ENCODE assay signal across 8 cellular contexts in the genomic region with DNA sequence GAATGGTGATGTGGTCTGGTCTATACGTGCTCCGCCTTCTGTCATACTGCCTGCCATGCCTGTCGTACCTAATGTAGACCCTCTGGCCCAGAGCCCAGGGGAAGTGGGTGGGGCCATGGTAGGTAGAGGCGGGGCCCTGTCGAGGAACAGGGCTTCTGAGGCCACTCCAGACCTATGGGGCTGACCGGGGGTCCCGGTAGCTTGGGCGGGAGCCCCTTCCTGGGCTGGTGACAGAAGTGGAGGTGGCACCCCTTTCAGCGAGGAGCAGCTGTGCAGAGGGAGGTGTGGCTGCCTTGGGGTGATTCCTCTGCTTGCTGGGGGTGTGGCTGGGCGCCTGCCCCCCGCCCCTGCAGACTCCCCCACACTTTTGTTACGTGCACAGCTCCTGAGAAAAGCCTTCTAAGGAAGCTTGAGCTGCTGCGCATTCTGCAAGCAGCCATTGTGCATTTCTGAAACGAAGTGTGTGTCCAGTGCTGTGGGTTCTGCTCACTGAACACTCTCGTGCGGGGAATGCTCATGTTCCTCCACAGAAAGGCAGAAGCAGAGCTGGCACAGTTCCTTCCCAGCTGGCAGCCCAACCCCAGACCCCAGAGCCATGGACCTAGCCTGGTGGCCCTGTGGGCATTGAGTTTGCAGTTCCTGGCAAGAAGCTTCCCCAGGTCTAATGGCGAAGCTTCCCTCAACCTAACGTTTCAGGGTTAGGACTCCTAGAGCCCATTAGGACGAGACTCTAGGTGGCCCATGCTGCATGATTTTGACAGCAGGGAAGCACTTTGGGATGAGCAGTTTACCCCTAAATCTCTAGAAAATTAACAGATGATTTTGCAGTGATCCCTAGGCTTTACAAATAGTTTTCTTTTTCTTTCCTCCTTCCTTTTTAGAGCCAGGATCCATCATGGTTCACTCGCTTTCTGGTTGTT.
A peak's percentile ranks its signal among the peaks of the same experiment; 100 is the strongest.
DNase-seq lines count a peak whose midpoint lies in the region; ATAC-seq and TF ChIP-seq lines count a peak whose summit lies in the region.

No MANE protein-coding gene starts in this region.

- no peaks in the 10 kb centered on the region for H3K36me3 Mint-ChIP-seq in activated T-cell treated with anti-CD3 and anti-CD28 coated beads, Interleukin-2, amount 50 U/mL, for 24 hours (ENCODE audit: low read depth)
- no peaks in the 10 kb centered on the region for H3K36me3 Mint-ChIP-seq in immature natural killer cell

- H3K27ac Mint-ChIP-seq in activated T-cell treated with anti-CD3 and anti-CD28 coated beads, Interleukin-2, amount 50 U/mL, for 24 hours: no peak overlapping the region
- H3K27ac Mint-ChIP-seq in immature natural killer cell: peak overlapping the region in 4 of 6 donors; percentile 14 to 67 (median 36)

- H3K4me3 ChIP-seq in heart right ventricle: peak overlapping the region in 9 of 10 donors; percentile 8 to 50 (median 46)
- H3K4me3 ChIP-seq in upper lobe of right lung: peak overlapping the region; percentile 25

- H3K36me3 ChIP-seq in heart right ventricle: no peaks in the 10 kb centered on the region
- H3K36me3 ChIP-seq in upper lobe of right lung: no peaks in the 10 kb centered on the region

- peaks cover 26% of the 10 kb centered on the region for H3K4me1 Mint-ChIP-seq in activated T-cell treated with anti-CD3 and anti-CD28 coated beads, Interleukin-2, amount 50 U/mL, for 24 hours (ENCODE audit: low read depth)
- peaks cover 35 to 46% of the 10 kb centered on the region in 2 donors for H3K4me1 Mint-ChIP-seq in immature natural killer cell

- H3K27me3 ChIP-seq in heart right ventricle: no peaks in the 10 kb centered on the region
- H3K27me3 ChIP-seq in upper lobe of right lung: no peaks in the 10 kb centered on the region

- H3K4me1 ChIP-seq in heart right ventricle: peaks cover 5 to 56% (median 41%) of the 10 kb centered on the region in 9 donors
- peaks cover 38% of the 10 kb centered on the region for H3K4me1 ChIP-seq in upper lobe of right lung

- H3K9me3 Mint-ChIP-seq in activated T-cell treated with anti-CD3 and anti-CD28 coated beads, Interleukin-2, amount 50 U/mL, for 24 hours: no peaks in the 10 kb centered on the region
- H3K9me3 Mint-ChIP-seq in immature natural killer cell: no peaks in the 10 kb centered on the region

- peak in 1 of 8 donors; percentile 16 for ATAC-seq in heart right ventricle
- ATAC-seq in Right ventricle myocardium superior (ENCODE audit: poor library complexity): no peak
- no peak for ATAC-seq in upper lobe of right lung
- ATAC-seq in HG03565 (IDR thresholded peaks at IDR 0.05; ENCODE audit: unreplicated experiment): no peak

- H3K4me3 Mint-ChIP-seq in activated T-cell treated with anti-CD3 and anti-CD28 coated beads, Interleukin-2, amount 50 U/mL, for 24 hours: peak overlapping the region; percentile 62
- peak overlapping the region; percentile 69 to 84 (median 75) for H3K4me3 Mint-ChIP-seq in immature natural killer cell

- peaks cover 18% of the 10 kb centered on the region for H3K27me3 Mint-ChIP-seq in activated T-cell treated with anti-CD3 and anti-CD28 coated beads, Interleukin-2, amount 50 U/mL, for 24 hours
- peaks cover 0 to 4% (median 2%) of the 10 kb centered on the region in 3 donors for H3K27me3 Mint-ChIP-seq in immature natural killer cell (ENCODE audit: low read depth in 3 of 3)

- peak overlapping the region in 6 of 10 donors; percentile 37 to 74 (median 47) for H3K27ac ChIP-seq in heart right ventricle
- peak overlapping the region; percentile 38 for H3K27ac ChIP-seq in upper lobe of right lung

- DNase-seq in heart right ventricle: no peak
- no peak for DNase-seq in Right ventricle myocardium superior
- no peak for DNase-seq in activated T-cell treated with anti-CD3 and anti-CD28 coated beads, Interleukin-2, amount 50 U/mL, for 24 hours
- no peak for DNase-seq in immature natural killer cell
- DNase-seq in upper lobe of right lung: no peak
- no peak for DNase-seq in SK-N-DZ (ENCODE audit: low spot score)
- DNase-seq in HT-29 (ENCODE audit: low spot score): no peak

- intact Hi-C loops in heart right ventricle (cut with DNase I): no loop called here
- intact Hi-C loops in Right ventricle myocardium superior (cut with DNase I): no loop called here
- intact Hi-C loops in upper lobe of right lung (cut with DNase I): no loop called here

- WGBS in heart right ventricle, 2 donors: 44% methylated on average over 20 of the region's 20 CpGs

- TF ChIP-seq CTCF in heart right ventricle (IDR thresholded peaks at IDR 0.05): no peak
- TF ChIP-seq CTCF in upper lobe of right lung (IDR thresholded peaks at IDR 0.05): no peak

- H3K9me3 ChIP-seq in heart right ventricle: no peaks in the 10 kb centered on the region
- H3K9me3 ChIP-seq in upper lobe of right lung: no peaks in the 10 kb centered on the region
